29 cellular contexts compared by ENCODE assay signal in the genomic region with DNA sequence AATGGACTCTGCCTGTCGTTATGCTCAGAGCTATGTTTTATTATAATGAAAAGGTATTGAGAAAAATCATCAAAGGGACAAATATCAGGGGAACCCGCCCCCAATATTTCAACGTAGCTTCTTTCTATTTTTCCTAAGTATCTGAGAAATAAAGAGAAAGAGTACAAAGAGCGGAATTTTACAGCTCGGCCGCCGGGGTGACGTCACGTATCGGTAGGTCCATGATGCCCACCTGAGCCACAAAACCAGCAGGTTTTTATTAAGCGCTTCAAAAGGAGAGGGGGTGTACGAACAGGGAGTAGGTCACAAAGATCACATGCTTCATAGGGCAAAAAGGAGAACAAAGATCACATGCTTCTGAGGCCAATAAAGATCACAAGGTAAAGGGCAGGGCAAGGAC.
DNase-seq lines count a peak whose midpoint lies in the region; ATAC-seq, FAIRE-seq and TF ChIP-seq lines count a peak whose summit lies in the region.
"Had no signal": no experiment of that assay in that cellular context is flagged by ENCODE, and none has a peak within 500 bp of the region (broad histone marks: within the 10 kb centered on the region; RNA-seq: fewer than 3 reads in every experiment).

No MANE protein-coding gene starts in this region.

- H3K9ac ChIP-seq in HepG2 (ENCODE audit: insufficient read depth, low read depth, low read length), result no peak overlapping the region
- H3K9ac ChIP-seq: BLaER1; BLaER1 treated with 17β-estradiol and CSF1 and Interleukin-3, amounts not matched to agents 10 nM and 100 nM had no signal

- no peak for FAIRE-seq in HepG2 (lab: Jason Lieb, UNC)
- FAIRE-seq: A204.1, A549, D721Med had no signal

- in situ Hi-C loops in HepG2 (cut with HindIII; ENCODE audit: extremely low pct_ligation_motif_present, low pct_unique_long_range_greater_than_20kb), result no loop called here

- BruUV-seq in HepG2 (replicated peaks; lab: Mats Ljungman, UMichigan), result no TSS peak

- TF ChIP-seq EP300 in HepG2 (IDR thresholded peaks at IDR 0.05; ENCODE audit: low read depth in 2 of 2, low read length in 2 of 2) (no peak), HepG2 (CRISPR knock-in tag; IDR thresholded peaks at IDR 0.05; ENCODE audit: borderline replicate concordance) (no peak)

- DNase-seq in HepG2 (ENCODE audit: low spot score), result no peak
- no peak for DNase-seq in right lobe of liver
- DNase-seq: 8988T; ACHN; AML-193; BE2C; C1 segment of cervical spinal cord; Calu3; CD4-positive, alpha-beta memory T cell; CD4-positive, alpha-beta T cell; CD4-positive, CD25-positive, alpha-beta regulatory T cell; CD8-positive, alpha-beta memory T cell; CD8-positive, alpha-beta T cell; COR-L47; DMS 273 treated with DMSO at 0.1 percent for 48 hours; DMS153; DMS53; DMS79; DMS79 treated with DMSO at 0.1 percent for 48 hours; DND-41; EL had no signal

- H3K9me3 ChIP-seq in HepG2 (ENCODE audit: low read length), result peaks cover 23% of the 10 kb centered on the region
- H3K9me3 ChIP-seq in right lobe of liver, result no peaks in the 10 kb centered on the region
- H3K9me3 ChIP-seq: A549; BE2C; BLaER1; BLaER1 treated with 17β-estradiol and CSF1 and Interleukin-3, amounts not matched to agents 10 nM and 100 nM; Caco-2 had no signal

- H3K27ac ChIP-seq in HepG2 (ENCODE audit: extremely low read length, insufficient read depth, low read length) (no peak overlapping the region), right lobe of liver (no peak overlapping the region)
- H3K27ac ChIP-seq: 22Rv1; A549; BLaER1; BLaER1 treated with 17β-estradiol and CSF1 and Interleukin-3, amounts not matched to agents 10 nM and 100 nM; C4-2B had no signal

- H2AFZ ChIP-seq in HepG2 (ENCODE audit: low read length), result no peak overlapping the region

- H3K36me3 ChIP-seq in HepG2 (replicated peaks in 1 of 2; ENCODE audit: control insufficient read depth in 1 of 2, insufficient read depth in 2 of 2, low read length in 2 of 2), result no peaks in the 10 kb centered on the region
- no peaks in the 10 kb centered on the region for H3K36me3 ChIP-seq in right lobe of liver
- H3K36me3 ChIP-seq: BE2C; BLaER1; BLaER1 treated with 17β-estradiol and CSF1 and Interleukin-3, amounts not matched to agents 10 nM and 100 nM had no signal

- no peak overlapping the region for H3K4me3 ChIP-seq in HepG2 (replicated peaks in 1 of 3; ENCODE audit: insufficient read depth in 1 of 3, low read depth in 2 of 3, low read length in 3 of 3)
- no peak overlapping the region for H3K4me3 ChIP-seq in right lobe of liver
- H3K4me3 ChIP-seq: A549; BLaER1; BLaER1 treated with 17β-estradiol and CSF1 and Interleukin-3, amounts not matched to agents 10 nM and 100 nM had no signal

- POLR2A ChIA-PET in HepG2 (lab: Yijun Ruan, JAX), result no interaction called here

- TF ChIP-seq POLR2A in HepG2 (IDR thresholded peaks at IDR 0.05; ENCODE audit: insufficient read depth in 1 of 2, low read depth in 2 of 2, low read length in 2 of 2) (no peak), right lobe of liver (IDR thresholded peaks at IDR 0.05) (no peak)

- ATAC-seq in HepG2 (no peak), right lobe of liver (no peak)
- ATAC-seq: A549; CD8-positive, alpha-beta T cell had no signal

- H3K27me3 ChIP-seq in HepG2 (ENCODE audit: control insufficient read depth in 1 of 2, insufficient read depth in 2 of 2, low read length in 2 of 2) (no peaks in the 10 kb centered on the region), right lobe of liver (no peaks in the 10 kb centered on the region)
- H3K27me3 ChIP-seq: BE2C; BLaER1; BLaER1 treated with 17β-estradiol and CSF1 and Interleukin-3, amounts not matched to agents 10 nM and 100 nM had no signal

- no peak for TF ChIP-seq CTCF in HepG2 (CRISPR knock-in tag; IDR thresholded peaks at IDR 0.05)
- no peak for TF ChIP-seq CTCF in right lobe of liver (IDR thresholded peaks at IDR 0.05)

- no peaks in the 10 kb centered on the region for H3K4me1 ChIP-seq in HepG2 (ENCODE audit: insufficient read depth, low read length)
- no peaks in the 10 kb centered on the region for H3K4me1 ChIP-seq in right lobe of liver
- H3K4me1 ChIP-seq: A549; BLaER1; BLaER1 treated with 17β-estradiol and CSF1 and Interleukin-3, amounts not matched to agents 10 nM and 100 nM; Caco-2 had no signal

- intact Hi-C loops in HepG2 (cut with micrococcal nuclease; ENCODE audit: unreplicated experiment), result no loop called here
- intact Hi-C loops in right lobe of liver (cut with DNase I), result no loop called here

- CTCF ChIA-PET in HepG2 (lab: Yijun Ruan, JAX; ENCODE audit: low intra/inter-chr PET ratio, low total read pairs), result no interaction called here

- H3K79me2 ChIP-seq in HepG2 (ENCODE audit: insufficient read depth, low read length), result no peaks in the 10 kb centered on the region

- TF ChIP-seq RAD21 in HepG2 (CRISPR knock-in tag; IDR thresholded peaks at IDR 0.05), result no peak

- WGBS in HepG2 (ENCODE audit: low lambda C conversion rate), result 18% methylated on average over 12 of the region's 12 CpGs
- WGBS in right lobe of liver (ENCODE audit: insufficient coverage, low coverage, low lambda C conversion rate, missing lambda C conversion rate), result 73% methylated on average over 12 of the region's 12 CpGs

- H3K4me2 ChIP-seq in HepG2 (ENCODE audit: low read depth, low read length), result no peak overlapping the region
- H3K4me2 ChIP-seq: A549; BLaER1; BLaER1 treated with 17β-estradiol and CSF1 and Interleukin-3, amounts not matched to agents 10 nM and 100 nM had no signal

- H4K20me1 ChIP-seq in HepG2 (ENCODE audit: insufficient read depth, low read length), result no peaks in the 10 kb centered on the region
- H4K20me1 ChIP-seq: BLaER1; BLaER1 treated with 17β-estradiol and CSF1 and Interleukin-3, amounts not matched to agents 10 nM and 100 nM had no signal

TF ChIP-seq in HepG2, 621 proteins besides CTCF, POLR2A, EP300 and RAD21:
- TF ChIP-seq ZNF282 (IDR thresholded peaks at IDR 0.05; ENCODE audit: partially characterized antibody) (no peak), CREB1 (IDR thresholded peaks at IDR 0.05) (peak; percentile 92), CREB1 (CRISPR knock-in tag; IDR thresholded peaks at IDR 0.05) (no peak), ATF7 (IDR thresholded peaks at IDR 0.05) (peak; percentile 54), ATF7 (CRISPR knock-in tag; IDR thresholded peaks at IDR 0.05) (no peak), SNAI1 (CRISPR knock-in tag; IDR thresholded peaks at IDR 0.05; ENCODE audit: borderline replicate concordance) (no peak)
- TF ChIP-seq, protein P1, sequence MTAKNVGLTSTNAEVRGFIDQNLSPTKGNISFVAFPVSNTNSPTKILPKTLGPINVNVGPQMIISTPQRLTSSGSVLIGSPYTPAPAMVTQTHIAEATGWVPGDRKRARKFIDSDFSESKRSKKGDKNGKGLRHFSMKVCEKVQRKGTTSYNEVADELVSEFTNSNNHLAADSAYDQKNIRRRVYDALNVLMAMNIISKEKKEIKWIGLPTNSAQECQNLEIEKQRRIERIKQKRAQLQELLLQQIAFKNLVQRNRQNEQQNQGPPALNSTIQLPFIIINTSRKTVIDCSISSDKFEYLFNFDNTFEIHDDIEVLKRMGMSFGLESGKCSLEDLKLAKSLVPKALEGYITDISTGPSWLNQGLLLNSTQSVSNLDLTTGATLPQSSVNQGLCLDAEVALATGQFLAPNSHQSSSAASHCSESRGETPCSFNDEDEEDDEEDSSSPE (CRISPR knock-in tag; IDR thresholded peaks at IDR 0.05), result no peak
